18 cellular contexts compared by ENCODE assay signal in the genomic region with DNA sequence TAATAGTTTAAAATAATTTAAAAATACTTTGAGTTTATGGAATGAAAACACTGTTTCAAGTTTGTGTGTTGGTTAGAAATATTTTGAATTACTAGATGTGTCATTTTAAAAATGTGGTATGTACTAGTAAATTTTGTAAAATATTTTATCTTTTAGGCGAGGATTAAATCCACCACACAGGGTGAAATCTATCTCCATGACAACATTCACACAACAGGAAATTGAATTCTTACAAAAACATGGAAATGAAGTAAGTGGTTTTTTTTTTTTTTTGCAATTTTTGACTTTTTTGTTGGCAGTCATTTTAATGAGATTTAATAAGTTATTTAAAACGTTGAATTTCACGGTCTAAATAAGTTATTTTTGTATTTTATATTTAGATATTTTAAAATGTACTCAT.
"Had no signal": no experiment of that assay in that cellular context is flagged by ENCODE, and none has a peak within 500 bp of the region (broad histone marks: within the 10 kb centered on the region; RNA-seq: fewer than 3 reads in every experiment).

No MANE protein-coding gene starts in this region.

- H3K27me3 Mint-ChIP-seq: activated CD8-positive, alpha-beta T cell treated with anti-CD3 and anti-CD28 coated beads for 36 hours; activated naive CD4-positive, alpha-beta T cell treated with anti-CD3 and anti-CD28 coated beads, Interleukin-2, amount 10 ng/mL, durations not matched to agents 7 days and 5 days; activated naive CD8-positive, alpha-beta T cell treated with anti-CD3 and anti-CD28 coated beads for 36 hours; T-cell had no signal

- H3K4me3 Mint-ChIP-seq: activated CD8-positive, alpha-beta T cell treated with anti-CD3 and anti-CD28 coated beads for 36 hours; activated naive CD4-positive, alpha-beta T cell treated with anti-CD3 and anti-CD28 coated beads, Interleukin-2, amount 10 ng/mL, durations not matched to agents 7 days and 5 days; activated naive CD8-positive, alpha-beta T cell treated with anti-CD3 and anti-CD28 coated beads for 36 hours; activated T-cell treated with anti-CD3 and anti-CD28 coated beads, Interleukin-2, amount 50 U/mL, for 72 hours; T-cell had no signal

- H3K27ac Mint-ChIP-seq: activated CD8-positive, alpha-beta T cell treated with anti-CD3 and anti-CD28 coated beads for 36 hours; activated naive CD4-positive, alpha-beta T cell treated with anti-CD3 and anti-CD28 coated beads, Interleukin-2, amount 10 ng/mL, durations not matched to agents 7 days and 5 days; activated naive CD8-positive, alpha-beta T cell treated with anti-CD3 and anti-CD28 coated beads for 36 hours; activated T-cell treated with anti-CD3 and anti-CD28 coated beads, Interleukin-2, amount 50 U/mL, for 72 hours; activated T-helper 2 cell treated with anti-CD3 and anti-CD28 coated beads, Interferon-gamma antibody, Interleukin-2, Interleukin-4, amounts not matched to agents 10 μg/mL and 5 μg/mL and 100 μg/mL, durations not matched to agents 14 hours and 24 hours and 36 hours; T-cell had no signal

- H3K27me3 ChIP-seq: Peyer's patch had no signal

- H3K9me3 Mint-ChIP-seq: activated naive CD4-positive, alpha-beta T cell treated with anti-CD3 and anti-CD28 coated beads, Interleukin-2, amount 10 ng/mL, durations not matched to agents 7 days and 5 days; activated T-cell treated with anti-CD3 and anti-CD28 coated beads, Interleukin-2, amount 50 U/mL, for 72 hours; activated T-helper 2 cell treated with anti-CD3 and anti-CD28 coated beads, Interferon-gamma antibody, Interleukin-2, Interleukin-4, amounts not matched to agents 10 μg/mL and 5 μg/mL and 100 μg/mL, durations not matched to agents 14 hours and 24 hours and 36 hours; T-cell had no signal

- DNase-seq: activated CD4-positive, alpha-beta T cell treated with anti-CD3 and anti-CD28 coated beads for 4 hours; activated CD8-positive, alpha-beta memory T cell treated with anti-CD3 and anti-CD28 coated beads, Interleukin-2, amount 50 U/mL, for 4 hours; activated CD8-positive, alpha-beta T cell treated with anti-CD3 and anti-CD28 coated beads for 36 hours; activated gamma-delta T cell treated with Interleukin-2 at 50 U/mL for 16 hours; activated naive CD4-positive, alpha-beta T cell treated with anti-CD3 and anti-CD28 coated beads, Interleukin-2, amount 10 ng/mL, durations not matched to agents 7 days and 5 days; activated naive CD8-positive, alpha-beta T cell treated with anti-CD3 and anti-CD28 coated beads for 36 hours; activated T-cell treated with anti-CD3 and anti-CD28 coated beads, Interleukin-2, amount 50 U/mL, for 72 hours; NCI-H1092; NCI-H1417; NCI-H1694 treated with DMSO at 0.1 percent for 48 hours; NCI-H2029 treated with DMSO at 0.1 percent for 48 hours; NCI-H446; Peyer's patch; SHP77 treated with DMSO at 0.1 percent for 48 hours; T-cell; T-helper 2 cell had no signal

- H3K4me3 ChIP-seq: Peyer's patch had no signal

- H3K9me3 ChIP-seq: Peyer's patch had no signal

- H3K27ac ChIP-seq: KMS-11, Peyer's patch had no signal
